In the genomic region with DNA sequence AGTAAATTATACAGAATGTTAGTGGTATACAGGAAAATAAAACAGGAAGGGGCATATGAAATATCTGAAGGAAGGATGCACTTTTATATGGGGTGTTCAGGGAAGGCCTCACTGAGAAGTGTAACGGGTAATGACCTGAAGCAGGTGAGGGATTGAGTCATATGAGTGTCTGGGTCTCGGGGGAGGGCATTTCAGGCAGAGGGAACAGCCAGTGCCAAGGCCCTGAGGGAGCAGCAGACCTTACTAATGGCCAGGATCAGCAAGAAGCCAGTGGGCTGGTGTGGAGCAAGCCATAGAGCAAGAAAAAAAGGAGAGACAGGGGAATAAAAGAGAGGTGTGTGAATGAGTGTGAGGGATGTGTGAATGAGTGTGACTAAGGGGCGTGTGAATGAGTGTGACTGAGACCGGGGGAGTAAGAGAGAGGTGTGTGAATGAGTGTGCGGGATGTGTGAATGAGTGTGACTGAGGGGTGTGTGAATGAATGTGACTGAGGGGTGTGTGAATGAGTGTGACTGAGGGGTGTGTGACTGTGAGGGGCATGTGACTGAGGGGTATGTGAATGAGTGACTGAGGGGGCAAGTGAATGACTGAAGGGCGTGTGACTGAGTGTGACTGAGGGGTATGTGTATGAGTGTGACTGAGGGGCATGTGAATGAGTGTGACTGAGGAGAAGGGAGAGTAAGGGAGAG, we compare ENCODE assay signal across 21 cellular contexts.
DNase-seq lines count a peak whose midpoint lies in the region; ATAC-seq, FAIRE-seq and TF ChIP-seq lines count a peak whose summit lies in the region.
"Had no signal": no experiment of that assay in that cellular context is flagged by ENCODE, and none has a peak within 500 bp of the region (broad histone marks: within the 10 kb centered on the region; RNA-seq: fewer than 3 reads in every experiment).

No MANE protein-coding gene starts in this region.

- TF ChIP-seq EP300 in esophagus muscularis mucosa (IDR thresholded peaks at IDR 0.05) = no peak

- no peak overlapping the region for H3K4me3 ChIP-seq in esophagus muscularis mucosa

- no peak overlapping the region for H3K27ac ChIP-seq in esophagus muscularis mucosa (replicated peaks in 1 of 4)

- FAIRE-seq in HTR-8/SVneo (lab: Jason Lieb, UNC) = peak; percentile 52
- FAIRE-seq: H54 had no signal

- WGBS in esophagus muscularis mucosa = 86% methylated on average over 6 of the region's 6 CpGs

- DNase-seq in HTR-8/SVneo (ENCODE audit: insufficient read length, low spot score) = no peak
- DNase-seq in NCI-H2171 treated with DMSO at 0.1 percent for 48 hours (lab: John Stamatoyannopoulos, UW) = peak; percentile 59
- DNase-seq in esophagus muscularis mucosa (ENCODE audit: extremely low spot score) = peak; percentile 72
- peak; percentile 48 for DNase-seq in renal cortical epithelial cell (ENCODE audit: low read depth)
- no peak for DNase-seq in NCI-H1105 (lab: John Stamatoyannopoulos, UW)
- DNase-seq: BE2C; CD4-positive, alpha-beta memory T cell; DND-41; GDM1; Kasumi-1; NCI-H1417 treated with DMSO at 0.1 percent for 48 hours; NCI-H2081 treated with DMSO at 0.1 percent for 48 hours; NCI-H345; NCI-H526 treated with DMSO at 0.1 percent for 48 hours; Right ventricle myocardium superior; SK-N-SH had no signal

- no peaks in the 10 kb centered on the region for H3K4me1 ChIP-seq in esophagus muscularis mucosa
- H3K4me1 ChIP-seq: BE2C had no signal

- intact Hi-C loops in esophagus muscularis mucosa (cut with DNase I) = no loop called here

- ATAC-seq in GM21529 (IDR thresholded peaks at IDR 0.05; ENCODE audit: unreplicated experiment) (no peak), GM18498 (IDR thresholded peaks at IDR 0.05; ENCODE audit: unreplicated experiment) (no peak), HG02970 (IDR thresholded peaks at IDR 0.05; ENCODE audit: low FRiP score, unreplicated experiment) (no peak)
- ATAC-seq: Panc1 had no signal

- H3K9me3 ChIP-seq in esophagus muscularis mucosa = no peaks in the 10 kb centered on the region
- H3K9me3 ChIP-seq: BE2C, SK-N-SH had no signal

- TF ChIP-seq CTCF in esophagus muscularis mucosa (IDR thresholded peaks at IDR 0.05) = no peak

- peaks cover 0 to 10% (median 0%) of the 10 kb centered on the region in 4 donors for H3K27me3 ChIP-seq in esophagus muscularis mucosa
- H3K27me3 ChIP-seq: BE2C had no signal

- H3K36me3 ChIP-seq in esophagus muscularis mucosa = no peaks in the 10 kb centered on the region
- H3K36me3 ChIP-seq: BE2C had no signal

- TF ChIP-seq POLR2A in esophagus muscularis mucosa (IDR thresholded peaks at IDR 0.05; ENCODE audit: low read depth) = no peak

Comparison
In these comparisons a context has a peak if more than half of its experiments do, and no peak if none do; other contexts are left out.
1. DNase-seq: peak in NCI-H2171 treated with DMSO at 0.1 percent for 48 hours (single experiment), esophagus muscularis mucosa (single experiment) and renal cortical epithelial cell (single experiment); none in HTR-8/SVneo (single experiment) and NCI-H1105 (single experiment).